9 cellular contexts compared by ENCODE assay signal in the genomic region with DNA sequence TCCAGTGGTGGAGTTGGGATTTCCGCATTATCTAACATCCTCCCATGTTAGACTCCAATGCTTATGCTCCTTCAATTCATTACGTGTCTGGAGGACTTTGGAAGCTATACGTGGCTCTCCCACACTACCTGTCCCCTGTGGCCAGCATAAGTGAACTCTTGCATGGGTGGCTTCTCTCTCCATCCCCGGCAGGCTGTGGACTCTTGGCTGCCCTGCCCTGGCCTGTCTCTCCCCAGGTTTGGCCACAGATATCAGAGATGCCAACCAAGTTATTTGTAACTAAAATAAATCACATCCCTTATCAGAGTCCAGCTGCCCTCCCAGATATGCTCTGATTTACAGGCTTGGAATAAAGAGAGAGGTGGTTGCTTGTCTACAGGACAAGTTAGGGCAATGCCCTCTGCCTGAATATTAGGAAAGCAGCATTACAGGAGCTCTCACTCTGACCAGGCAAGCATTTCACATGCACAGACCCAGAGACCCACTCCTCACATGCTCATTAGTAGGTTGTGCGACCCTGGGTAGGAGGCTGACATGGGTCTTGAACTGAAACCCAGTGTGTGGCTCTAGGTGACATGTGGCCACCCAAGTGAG. TPM values are rescaled to one million over a fixed set of nuclear protein-coding genes. Genes with fewer than 3 reads are reported as not detected.
A peak's percentile ranks its signal among the peaks of the same experiment; 100 is the strongest.
DNase-seq lines count a peak whose midpoint lies in the region; TF ChIP-seq lines count a peak whose summit lies in the region.
"Had no signal": no experiment of that assay in that cellular context is flagged by ENCODE, and none has a peak within 500 bp of the region (broad histone marks: within the 10 kb centered on the region; RNA-seq: fewer than 3 reads in every experiment).

No MANE protein-coding gene starts in this region.

- intact Hi-C loops in prostate gland (cut with DNase I): no loop called here

- peaks cover 57% of the 10 kb centered on the region for H3K4me1 ChIP-seq in adipocyte (ENCODE audit: control insufficient read depth, insufficient read depth, low read length)
- peaks cover 88% of the 10 kb centered on the region for H3K4me1 ChIP-seq in mononuclear cell (ENCODE audit: insufficient read depth, low read length)
- H3K4me1 ChIP-seq in prostate gland (replicated peaks): no peaks in the 10 kb centered on the region

- no peak overlapping the region for H3K27ac ChIP-seq in prostate gland

- in situ Hi-C loops in ACHN (cut with HindIII; ENCODE audit: low pct_ligation_motif_present, low pct_unique_long_range_greater_than_20kb, low sequenced_read_pairs): no loop called here

- DNase-seq in ACHN (peak; percentile 0), HFF-Myc (ENCODE audit: extremely low read depth, low read depth) (no peak), adipocyte (ENCODE audit: low read depth) (peak; percentile 13), GM10266 (ENCODE audit: extremely low spot score) (no peak), NCI-H524 (lab: John Stamatoyannopoulos, UW) (no peak), DMS79 treated with DMSO at 0.1 percent for 48 hours (lab: John Stamatoyannopoulos, UW) (no peak), prostate gland (ENCODE audit: low spot score) (no peak)
- DNase-seq: left ventricle myocardium superior had no signal

- no peak for TF ChIP-seq POLR2A in prostate gland (IDR thresholded peaks at IDR 0.05)

- H3K36me3 ChIP-seq in adipocyte (ENCODE audit: control insufficient read depth, insufficient read depth, low read length, severe bottlenecking) (peaks cover 10% of the 10 kb centered on the region), prostate gland (no peaks in the 10 kb centered on the region)

- H3K27me3 ChIP-seq in adipocyte (replicated peaks; ENCODE audit: control insufficient read depth, insufficient read depth, low read length) (no peaks in the 10 kb centered on the region), mononuclear cell (ENCODE audit: insufficient read depth, low read length) (no peaks in the 10 kb centered on the region), prostate gland (replicated peaks; ENCODE audit: insufficient read depth) (no peaks in the 10 kb centered on the region)

- no peaks in the 10 kb centered on the region for H3K9me3 ChIP-seq in adipocyte (ENCODE audit: control insufficient read depth, low read length)
- H3K9me3 ChIP-seq in mononuclear cell (ENCODE audit: low read depth, low read length): no peaks in the 10 kb centered on the region
- H3K9me3 ChIP-seq in prostate gland: no peaks in the 10 kb centered on the region

- peak overlapping the region; percentile 26 for H3K9ac ChIP-seq in adipocyte (ENCODE audit: low read length)

- 59% methylated on average over 5 of the region's 5 CpGs for WGBS in prostate gland

- TF ChIP-seq CTCF in HFF-Myc (IDR thresholded peaks at IDR 0.05; ENCODE audit: low read depth, low read length, missing control alignments) (no peak), GM10266 (IDR thresholded peaks at IDR 0.05; ENCODE audit: control insufficient read depth, insufficient read depth, low read depth, missing control alignments) (no peak), prostate gland (IDR thresholded peaks at IDR 0.05) (no peak)

- H3K4me3 ChIP-seq in HFF-Myc (replicated peaks; ENCODE audit: low read depth, low read length) (peak overlapping the region; percentile 78), adipocyte (ENCODE audit: low read length) (peak overlapping the region; percentile 92), mononuclear cell (ENCODE audit: low read length) (peak overlapping the region; percentile 12), prostate gland (no peak overlapping the region)

RNA-seq across cellular contexts. Expression of gene CD44, which starts 4.6 kb away (rescaled TPM):
- total RNA-seq in mononuclear cell (1,071 TPM), prostate gland (100 to 1,000 TPM; 166 to 203 TPM)

Comparison
In these comparisons a context has a peak if more than half of its experiments do, and no peak if none do; other contexts are left out.
1. DNase-seq: peak in ACHN (single experiment) and adipocyte (single experiment); none in HFF-Myc (single experiment), GM10266 (single experiment), NCI-H524 (0 of 2), DMS79 treated with DMSO at 0.1 percent for 48 hours (single experiment) and prostate gland (single experiment).
2. H3K4me3 ChIP-seq: peak in HFF-Myc (single experiment), adipocyte (single experiment) and mononuclear cell (single experiment); none in prostate gland (0 of 2).